ENCODE assay signal across 20 cellular contexts in genomic region chr10:30125484-30125883, GRCh38.
"Had no signal": no experiment of that assay in that cellular context is flagged by ENCODE, and none has a peak within 500 bp of the region (broad histone marks: within the 10 kb centered on the region; RNA-seq: fewer than 3 reads in every experiment).

No MANE protein-coding gene starts in this region.

- ATAC-seq: foreskin keratinocyte; left lobe of liver; naive thymus-derived CD8-positive, alpha-beta T cell; psoas muscle; right cardiac atrium; stimulated activated naive B cell treated with anti-CD40 and anti-IgM and Interleukin-4, amounts not matched to agents 10 μg/mL and 1 μg/mL and 100 μg/mL, for 72 hours had no signal

- H3K9me3 ChIP-seq: psoas muscle, thoracic aorta, tibial nerve, upper lobe of left lung had no signal

- H3K4me1 ChIP-seq: foreskin keratinocyte, psoas muscle, tibial nerve, upper lobe of left lung had no signal

- H3K27ac ChIP-seq: foreskin keratinocyte, psoas muscle, thoracic aorta, tibial nerve, upper lobe of left lung had no signal

- H3K36me3 ChIP-seq: thoracic aorta, tibial nerve, upper lobe of left lung had no signal

- H3K27me3 ChIP-seq: foreskin keratinocyte, tibial nerve, upper lobe of left lung had no signal

- DNase-seq: cerebellar nuclear complex; cortex of kidney; foreskin keratinocyte; glutamatergic neuron; hypothalamus; kidney; mesenchymal stem cell; naive thymus-derived CD8-positive, alpha-beta T cell; nephron progenitor cell; nucleus accumbens; psoas muscle; right cardiac atrium; small intestine; stimulated activated CD4-positive, alpha-beta T cell treated with anti-CD3 and anti-CD28 coated beads, Interleukin-15, amount 100 ng/mL, for 24 hours; stimulated activated CD4-positive, alpha-beta T cell treated with anti-CD3 and anti-CD28 coated beads, Interleukin-2, amount 100 ng/mL, for 48 hours; stimulated activated naive B cell treated with anti-CD40 and anti-IgM and Interleukin-4, amounts not matched to agents 10 μg/mL and 1 μg/mL and 100 μg/mL, for 72 hours; upper lobe of left lung had no signal

- H3K4me3 ChIP-seq: psoas muscle, thoracic aorta, tibial nerve, upper lobe of left lung had no signal
